ENCODE assay signal across 1 cellular context in genomic region chr10:17201165-17202013, GRCh38.
TF ChIP-seq lines count a peak whose summit lies in the region.

TSS of gene TRDMT1 (minus strand) at chr10:17201672. CDS start at chr10:17201634, 38 bp downstream.

TF ChIP-seq in IMR-90, 13 proteins besides CTCF, POLR2A, EP300 and RAD21 (continued from another document):
- TF ChIP-seq NFE2L2 (IDR thresholded peaks at IDR 0.05; ENCODE audit: low read depth, low read length), result no peak
- TF ChIP-seq FOS (IDR thresholded peaks at IDR 0.05; ENCODE audit: low read depth, low read length), result no peak
- TF ChIP-seq SMC3 (IDR thresholded peaks at IDR 0.05; ENCODE audit: low read depth, low read length), result 0 out of 2 replicates have a peak, but pooled peaks have one; percentile 16
